Comparison of ENCODE assay signal across 1 cellular context in genomic region chr17:61196302-61196704, GRCh38.
A peak's percentile ranks its signal among the peaks of the same experiment; 100 is the strongest.
TF ChIP-seq lines count a peak whose summit lies in the region.

No MANE protein-coding gene starts in this region.

TF ChIP-seq in SK-N-SH treated with all-trans-retinoic acid at 6 μM for 48 hours, 23 proteins besides CTCF, POLR2A, EP300 and RAD21 (continued from another document):
- peak; percentile 77 for TF ChIP-seq TSHZ2 (CRISPR knock-in tag; IDR thresholded peaks at IDR 0.05)
- TF ChIP-seq POU6F1 (CRISPR knock-in tag; IDR thresholded peaks at IDR 0.05; ENCODE audit: borderline replicate concordance, low read depth), result no peak; the same call in 1 of the 2 replicates
- peak; percentile 56; the same call in 1 of the 2 replicates for TF ChIP-seq ZFP30 (CRISPR knock-in tag; IDR thresholded peaks at IDR 0.05)
- TF ChIP-seq GLIS3 (CRISPR knock-in tag; IDR thresholded peaks at IDR 0.05), result no peak
- no peak for TF ChIP-seq CSDC2 (CRISPR knock-in tag; IDR thresholded peaks at IDR 0.05)
- TF ChIP-seq ESRRG (CRISPR knock-in tag; IDR thresholded peaks at IDR 0.05), result no peak
- no peak for TF ChIP-seq ZC3H10 (CRISPR knock-in tag; IDR thresholded peaks at IDR 0.05)
- TF ChIP-seq, protein P1, sequence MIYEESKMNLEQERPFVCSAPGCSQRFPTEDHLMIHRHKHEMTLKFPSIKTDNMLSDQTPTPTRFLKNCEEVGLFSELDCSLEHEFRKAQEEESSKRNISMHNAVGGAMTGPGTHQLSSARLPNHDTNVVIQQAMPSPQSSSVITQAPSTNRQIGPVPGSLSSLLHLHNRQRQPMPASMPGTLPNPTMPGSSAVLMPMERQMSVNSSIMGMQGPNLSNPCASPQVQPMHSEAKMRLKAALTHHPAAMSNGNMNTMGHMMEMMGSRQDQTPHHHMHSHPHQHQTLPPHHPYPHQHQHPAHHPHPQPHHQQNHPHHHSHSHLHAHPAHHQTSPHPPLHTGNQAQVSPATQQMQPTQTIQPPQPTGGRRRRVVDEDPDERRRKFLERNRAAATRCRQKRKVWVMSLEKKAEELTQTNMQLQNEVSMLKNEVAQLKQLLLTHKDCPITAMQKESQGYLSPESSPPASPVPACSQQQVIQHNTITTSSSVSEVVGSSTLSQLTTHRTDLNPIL (CRISPR knock-in tag; IDR thresholded peaks at IDR 0.05; ENCODE audit: low read depth), result peak; percentile 35; the same call in 1 of the 2 replicates
- TF ChIP-seq ARNTL (CRISPR knock-in tag; IDR thresholded peaks at IDR 0.05; ENCODE audit: borderline replicate concordance, low read depth), result no peak
- TF ChIP-seq ZNF70 (CRISPR knock-in tag; IDR thresholded peaks at IDR 0.05), result peak; percentile 4; the same call in 1 of the 2 replicates
- peak; percentile 50; the same call in 1 of the 2 replicates for TF ChIP-seq ZNF565 (CRISPR knock-in tag; conservative IDR thresholded peaks at IDR 0.05; ENCODE audit: low read depth)
